Comparison of ENCODE assay signal across 13 cellular contexts in the genomic region with DNA sequence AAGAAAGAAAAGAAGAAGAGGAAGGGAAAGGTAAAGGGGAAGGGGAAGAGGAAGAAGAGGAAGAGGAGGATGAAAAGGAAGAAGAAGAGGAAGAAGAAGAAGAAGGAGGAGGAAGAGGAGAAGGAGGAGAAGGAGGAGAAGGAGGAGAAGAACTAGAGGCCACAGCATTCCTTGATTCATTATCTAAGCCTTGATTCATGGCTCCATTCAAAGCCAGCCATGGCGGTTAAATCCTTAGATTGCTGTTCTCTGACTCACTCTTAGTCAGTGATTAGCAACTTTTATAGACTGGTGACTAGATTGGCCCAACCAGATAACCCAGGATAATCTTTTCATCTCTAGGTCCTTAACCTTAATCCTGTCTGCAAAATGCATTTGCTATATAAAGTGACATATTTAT. TPM values are rescaled to one million over a fixed set of nuclear protein-coding genes. Genes with fewer than 3 reads are reported as not detected.
DNase-seq lines count a peak whose midpoint lies in the region; ATAC-seq, FAIRE-seq and TF ChIP-seq lines count a peak whose summit lies in the region.
"Had no signal": no experiment of that assay in that cellular context is flagged by ENCODE, and none has a peak within 500 bp of the region (broad histone marks: within the 10 kb centered on the region; RNA-seq: fewer than 3 reads in every experiment).

No MANE protein-coding gene starts in this region.

- H3K27ac Mint-ChIP-seq in CD14-positive monocyte = peak overlapping the region; percentile 80 to 94 (median 92)
- H3K27ac Mint-ChIP-seq: activated naive CD8-positive, alpha-beta T cell treated with anti-CD3 and anti-CD28 coated beads, Interleukin-2, amount 10 ng/mL, durations not matched to agents 7 days and 5 days had no signal

- no peak overlapping the region for H3K27ac ChIP-seq in K562 (ENCODE audit: extremely low read depth, low read depth, low read length)
- H3K27ac ChIP-seq: left lung, SJCRH30 had no signal

- H3K4me3 ChIP-seq in K562 = no peak overlapping the region
- H3K4me3 ChIP-seq in mucosa of descending colon = no peak overlapping the region
- H3K4me3 ChIP-seq: left lung, SJCRH30 had no signal

- no peaks in the 10 kb centered on the region for H4K20me1 ChIP-seq in K562 (replicated peaks; ENCODE audit: control insufficient read depth, insufficient read depth, low read length)

- no TSS peak for BruUV-seq in K562 (replicated peaks; lab: Mats Ljungman, UMichigan)

- H3K27me3 ChIP-seq in K562 (ENCODE audit: control insufficient read depth in 2 of 2, insufficient read depth in 2 of 2, low read length in 2 of 2) = no peaks in the 10 kb centered on the region
- H3K27me3 ChIP-seq: left lung, SJCRH30 had no signal

- H3K9me3 Mint-ChIP-seq in CD14-positive monocyte = peaks cover 0 to 7% (median 6%) of the 10 kb centered on the region in 7 donors
- H3K9me3 Mint-ChIP-seq: activated naive CD8-positive, alpha-beta T cell treated with anti-CD3 and anti-CD28 coated beads, Interleukin-2, amount 10 ng/mL, durations not matched to agents 7 days and 5 days had no signal

- no peak overlapping the region for H3K9ac ChIP-seq in K562 (ENCODE audit: insufficient read depth in 1 of 2, low read depth in 2 of 2, low read length in 2 of 2)

- CTCF ChIA-PET in K562 (lab: Yijun Ruan, JAX; ENCODE audit: low intra/inter-chr PET ratio) = no interaction called here

- POLR2A ChIA-PET in K562 (lab: Yijun Ruan, JAX) = interaction anchor here (0.6 kb wide), 1 partner anchor 159 kb away, joined by 3 read pairs; no protein-coding TSS in a partner anchor

- H3K79me2 ChIP-seq in K562 (ENCODE audit: control insufficient read depth, insufficient read depth, low read length) = no peaks in the 10 kb centered on the region

- FAIRE-seq in K562 (lab: Jason Lieb, UNC) = no peak

- H3K9me1 ChIP-seq in K562 (ENCODE audit: control insufficient read depth, insufficient read depth, low read length) = no peaks in the 10 kb centered on the region

- H2AFZ ChIP-seq in K562 (ENCODE audit: low read depth, low read length) = no peak overlapping the region

- intact Hi-C loops in CD14-positive monocyte (cut with micrococcal nuclease) = no loop called here
- intact Hi-C loops in K562 (cut with micrococcal nuclease) = no loop called here
- intact Hi-C loops in mucosa of descending colon (cut with DNase I, micrococcal nuclease) = loop anchor here in 1 of 2 donors (10.0 kb wide), 1 partner anchor 168 kb away; no protein-coding TSS in a partner anchor

- H3K9me3 ChIP-seq in K562 (replicated peaks; ENCODE audit: control insufficient read depth, insufficient read depth, low read depth, low read length) (no peaks in the 10 kb centered on the region), mucosa of descending colon (no peaks in the 10 kb centered on the region)
- H3K9me3 ChIP-seq: left lung, SJCRH30 had no signal

- TF ChIP-seq CTCF in CD14-positive monocyte (IDR thresholded peaks at IDR 0.05) (no peak), K562 (IDR thresholded peaks at IDR 0.05 in 2 of 3, conservative IDR thresholded peaks at IDR 0.05 in 1 of 3; ENCODE audit: insufficient read depth in 2 of 3, low read depth in 1 of 3, low read length in 3 of 3) (no peak), mucosa of descending colon (IDR thresholded peaks at IDR 0.05) (no peak)

- H3K27me3 Mint-ChIP-seq in CD14-positive monocyte (ENCODE audit: low read depth in 3 of 3) = peaks cover 0 to 4% (median 1%) of the 10 kb centered on the region in 3 donors

- no peak for TF ChIP-seq EP300 in K562 (IDR thresholded peaks at IDR 0.05; ENCODE audit: low read length)

- H3K4me2 ChIP-seq in K562 (ENCODE audit: insufficient read depth, low read length) = no peak overlapping the region

- TF ChIP-seq RAD21 in K562 (CRISPR knock-in tag; conservative IDR thresholded peaks at IDR 0.05 in 1 of 2, IDR thresholded peaks at IDR 0.05 in 1 of 2) = no peak

- H3K36me3 ChIP-seq in K562 (ENCODE audit: control insufficient read depth, insufficient read depth, low read length) (no peaks in the 10 kb centered on the region), mucosa of descending colon (ENCODE audit: low read depth) (no peaks in the 10 kb centered on the region)
- H3K36me3 ChIP-seq: left lung, SJCRH30 had no signal

- no peak for TF ChIP-seq POLR2A in K562 (conservative IDR thresholded peaks at IDR 0.05)

- ATAC-seq in K562 = no peak
- peak; percentile 81 for ATAC-seq in mucosa of descending colon

- DNase-seq in CD14-positive monocyte (ENCODE audit: low spot score) = no peak
- DNase-seq in LHCN-M2 (ENCODE audit: low read depth) = peak; percentile 71
- DNase-seq in K562 (ENCODE audit: extremely low read depth in 1 of 4, low spot score in 3 of 4) = no peak
- no peak for DNase-seq in mucosa of descending colon
- no peak for DNase-seq in NCI-H446 (lab: John Stamatoyannopoulos, UW)
- no peak for DNase-seq in stimulated activated CD4-positive, alpha-beta T cell treated with anti-CD3 and anti-CD28 coated beads, Interleukin-2, amount 100 ng/mL, for 48 hours
- no peak for DNase-seq in globus pallidus (ENCODE audit: low spot score)
- no peak for DNase-seq in SIG-M5 treated with dmso at 0.1 percent for 504 hours (lab: John Stamatoyannopoulos, UW; ENCODE audit: unreplicated experiment)
- DNase-seq: activated naive CD8-positive, alpha-beta T cell treated with anti-CD3 and anti-CD28 coated beads, Interleukin-2, amount 10 ng/mL, durations not matched to agents 7 days and 5 days; DND-41; NCI-H2029 treated with DMSO at 0.1 percent for 48 hours had no signal

- in situ Hi-C loops in K562 (cut with MboI) = no loop called here

- no peaks in the 10 kb centered on the region for H3K36me3 Mint-ChIP-seq in CD14-positive monocyte
- H3K36me3 Mint-ChIP-seq: activated naive CD8-positive, alpha-beta T cell treated with anti-CD3 and anti-CD28 coated beads, Interleukin-2, amount 10 ng/mL, durations not matched to agents 7 days and 5 days had no signal

- H3K4me1 ChIP-seq in K562 (replicated peaks in 1 of 2; ENCODE audit: control insufficient read depth in 2 of 2, insufficient read depth in 2 of 2, low read length in 2 of 2) (no peaks in the 10 kb centered on the region), mucosa of descending colon (ENCODE audit: low read depth) (no peaks in the 10 kb centered on the region)
- H3K4me1 ChIP-seq: left lung had no signal

- peaks cover 13% of the 10 kb centered on the region for H3K4me1 Mint-ChIP-seq in CD14-positive monocyte

- no peak overlapping the region for H3K4me3 Mint-ChIP-seq in CD14-positive monocyte
- H3K4me3 Mint-ChIP-seq: activated naive CD8-positive, alpha-beta T cell treated with anti-CD3 and anti-CD28 coated beads, Interleukin-2, amount 10 ng/mL, durations not matched to agents 7 days and 5 days had no signal

- whole genome bisulfite sequencing in K562 (ENCODE audit: insufficient coverage, low coverage, missing lambda C conversion rate) = 0% methylated on average over 1 of the region's 1 CpG

TF ChIP-seq in K562, 482 proteins besides CTCF, POLR2A, EP300 and RAD21 (continues in another document):
- no peak for TF ChIP-seq JUND (IDR thresholded peaks at IDR 0.05; ENCODE audit: borderline replicate concordance, low read depth, low read length)
- TF ChIP-seq JUND (tag; IDR thresholded peaks at IDR 0.05; ENCODE audit: borderline replicate concordance, low read depth, low read length) = 0 out of 3 replicates have a peak, but pooled peaks have one; percentile 19
- TF ChIP-seq, protein P1, sequence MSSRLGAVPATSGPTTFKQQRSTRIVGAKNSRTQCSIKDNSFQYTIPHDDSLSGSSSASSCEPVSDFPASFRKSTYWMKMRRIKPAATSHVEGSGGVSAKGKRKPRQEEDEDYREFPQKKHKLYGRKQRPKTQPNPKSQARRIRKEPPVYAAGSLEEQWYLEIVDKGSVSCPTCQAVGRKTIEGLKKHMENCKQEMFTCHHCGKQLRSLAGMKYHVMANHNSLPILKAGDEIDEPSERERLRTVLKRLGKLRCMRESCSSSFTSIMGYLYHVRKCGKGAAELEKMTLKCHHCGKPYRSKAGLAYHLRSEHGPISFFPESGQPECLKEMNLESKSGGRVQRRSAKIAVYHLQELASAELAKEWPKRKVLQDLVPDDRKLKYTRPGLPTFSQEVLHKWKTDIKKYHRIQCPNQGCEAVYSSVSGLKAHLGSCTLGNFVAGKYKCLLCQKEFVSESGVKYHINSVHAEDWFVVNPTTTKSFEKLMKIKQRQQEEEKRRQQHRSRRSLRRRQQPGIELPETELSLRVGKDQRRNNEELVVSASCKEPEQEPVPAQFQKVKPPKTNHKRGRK (tag; IDR thresholded peaks at IDR 0.05) = peak; percentile 67
- TF ChIP-seq, protein P2, sequence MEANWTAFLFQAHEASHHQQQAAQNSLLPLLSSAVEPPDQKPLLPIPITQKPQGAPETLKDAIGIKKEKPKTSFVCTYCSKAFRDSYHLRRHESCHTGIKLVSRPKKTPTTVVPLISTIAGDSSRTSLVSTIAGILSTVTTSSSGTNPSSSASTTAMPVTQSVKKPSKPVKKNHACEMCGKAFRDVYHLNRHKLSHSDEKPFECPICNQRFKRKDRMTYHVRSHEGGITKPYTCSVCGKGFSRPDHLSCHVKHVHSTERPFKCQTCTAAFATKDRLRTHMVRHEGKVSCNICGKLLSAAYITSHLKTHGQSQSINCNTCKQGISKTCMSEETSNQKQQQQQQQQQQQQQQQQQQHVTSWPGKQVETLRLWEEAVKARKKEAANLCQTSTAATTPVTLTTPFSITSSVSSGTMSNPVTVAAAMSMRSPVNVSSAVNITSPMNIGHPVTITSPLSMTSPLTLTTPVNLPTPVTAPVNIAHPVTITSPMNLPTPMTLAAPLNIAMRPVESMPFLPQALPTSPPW (CRISPR knock-in tag; IDR thresholded peaks at IDR 0.05) = no peak
- no peak for TF ChIP-seq DACH1 (IDR thresholded peaks at IDR 0.05; ENCODE audit: partially characterized antibody)

RNA-seq across cellular contexts. Expression of a gene that starts 47.6 kb away (rescaled TPM):
- not detected for polyA plus RNA-seq in CD14-positive monocyte
- total RNA-seq in LHCN-M2 (2014; rRNA removed) = 0.06 TPM in 1 of 2 replicates, not detected in the other
- not detected for polyA plus RNA-seq in LHCN-M2 (2012)
- total RNA-seq in K562 (2011; cell fraction: chromatin; rRNA removed; ENCODE audit: low replicate concordance) = not detected in 2 replicates
- not detected in 2 replicates for total RNA-seq in K562 (2011; cell fraction: nucleolus; rRNA removed)
- total RNA-seq in K562 (2011; cell fraction: nucleoplasm; rRNA removed) = not detected in 2 replicates
- total RNA-seq in K562 (2014; rRNA removed) = not detected in 2 replicates
- not detected in 2 replicates for total RNA-seq in K562 (2014; rRNA removed; fragmentation: Illumina TruSeq; extraction: Trizol)
- total RNA-seq in K562 (2015; rRNA removed; fragmentation: Illumina TruSeq; extraction: Trizol) = not detected in 2 replicates
- not detected in 2 replicates for total RNA-seq in K562 (2021)
- polyA plus RNA-seq in K562 (2011; rRNA removed) = not detected in 2 replicates
- not detected in 2 replicates for polyA plus RNA-seq in K562 (2011; cell fraction: cytosol; rRNA removed)
- not detected in 2 replicates for polyA plus RNA-seq in K562 (2011; cell fraction: nucleus; rRNA removed)
- 0.36 TPM in 1 of 2 replicates, not detected in the other for polyA plus RNA-seq in K562 (2012)
- polyA plus RNA-seq in K562 (2014; fragmentation: Illumina TruSeq; extraction: Trizol) = not detected in 2 replicates
- not detected for polyA plus RNA-seq in K562 (2014; fragmentation: Nextera tagmentation; extraction: Ambion mirVana)
- not detected in 2 replicates for polyA plus RNA-seq in K562 (2014; rRNA removed)
- not detected in 2 replicates for polyA minus RNA-seq in K562 (2011; rRNA and poly(A)+ RNA removed)
- polyA minus RNA-seq in K562 (2011; cell fraction: cytosol; rRNA and poly(A)+ RNA removed) = not detected in 2 replicates
- polyA minus RNA-seq in K562 (2011; cell fraction: nucleus; rRNA and poly(A)+ RNA removed) = not detected in 2 replicates
- not detected for total RNA-seq in mucosa of descending colon
- total RNA-seq: activated naive CD8-positive, alpha-beta T cell treated with anti-CD3 and anti-CD28 coated beads, Interleukin-2, amount 10 ng/mL, durations not matched to agents 7 days and 5 days; left lung; SJCRH30 had no signal
